ENCODE assay signal across 16 cellular contexts in genomic region chr5:72606525-72606924, GRCh38.
DNase-seq lines count a peak whose midpoint lies in the region; FAIRE-seq and TF ChIP-seq lines count a peak whose summit lies in the region.
"Had no signal": no experiment of that assay in that cellular context is flagged by ENCODE, and none has a peak within 500 bp of the region (broad histone marks: within the 10 kb centered on the region; RNA-seq: fewer than 3 reads in every experiment).

No MANE protein-coding gene starts in this region.

- no peak overlapping the region for H3K27ac ChIP-seq in keratinocyte (ENCODE audit: control insufficient read depth, insufficient read depth, low read length)
- H3K27ac ChIP-seq: BLaER1 had no signal

- H3K27ac Mint-ChIP-seq in brain: peak overlapping the region in 4 of 5 experiments; percentile 7 to 76 (median 56)
- H3K27ac Mint-ChIP-seq in type B pancreatic cell: peak overlapping the region; percentile 2
- H3K27ac Mint-ChIP-seq: HFFc6 had no signal

- no peaks in the 10 kb centered on the region for H3K79me2 ChIP-seq in keratinocyte (ENCODE audit: control insufficient read depth, insufficient read depth, low read length)

- H3K27me3 Mint-ChIP-seq in brain: no peaks in the 10 kb centered on the region
- peaks cover 3% of the 10 kb centered on the region for H3K27me3 Mint-ChIP-seq in type B pancreatic cell

- H3K9me3 Mint-ChIP-seq in brain: no peaks in the 10 kb centered on the region
- H3K9me3 Mint-ChIP-seq in type B pancreatic cell: no peaks in the 10 kb centered on the region
- H3K9me3 Mint-ChIP-seq: HFFc6 had no signal

- no peaks in the 10 kb centered on the region for H3K9me1 ChIP-seq in keratinocyte (ENCODE audit: control insufficient read depth, extremely low read depth, insufficient read depth, low read length)

- peaks cover 53% of the 10 kb centered on the region for H3K4me1 Mint-ChIP-seq in brain
- peaks cover 22% of the 10 kb centered on the region for H3K4me1 Mint-ChIP-seq in type B pancreatic cell (ENCODE audit: unreplicated experiment)

- H4K20me1 ChIP-seq in keratinocyte (ENCODE audit: control insufficient read depth, extremely low read depth, insufficient read depth, low read length): no peaks in the 10 kb centered on the region
- H4K20me1 ChIP-seq: BLaER1 had no signal

- peak; percentile 75 for FAIRE-seq in keratinocyte (lab: Jason Lieb, UNC)
- FAIRE-seq: GM19239 had no signal

- TF ChIP-seq CTCF in brain (conservative IDR thresholded peaks at IDR 0.05) (no peak), keratinocyte (optimal IDR thresholded peaks at IDR 0.05 in 1 of 3, IDR thresholded peaks at IDR 0.05 in 1 of 3, conservative IDR thresholded peaks at IDR 0.05 in 1 of 3; ENCODE audit: extremely low read depth in 1 of 3, insufficient read depth in 2 of 3, low read length in 3 of 3) (no peak), type B pancreatic cell (conservative IDR thresholded peaks at IDR 0.05) (no peak)

- peak overlapping the region; percentile 54 for H3K4me2 ChIP-seq in keratinocyte (ENCODE audit: control insufficient read depth, extremely low read depth, insufficient read depth, low read depth, low read length)
- H3K4me2 ChIP-seq: BLaER1 had no signal

- H3K36me3 Mint-ChIP-seq in brain (no peaks in the 10 kb centered on the region), type B pancreatic cell (no peaks in the 10 kb centered on the region)

- H3K9me3 ChIP-seq in keratinocyte (ENCODE audit: control insufficient read depth, low read depth, low read length): no peaks in the 10 kb centered on the region
- H3K9me3 ChIP-seq: BLaER1 had no signal

- no peak overlapping the region for H3K9ac ChIP-seq in keratinocyte (ENCODE audit: control insufficient read depth, extremely low read depth, insufficient read depth, low read length)
- H3K9ac ChIP-seq: BLaER1 had no signal

- dilution Hi-C loops in keratinocyte (cut with MboI; ENCODE audit: extremely low pct_ligation_motif_present, low sequenced_read_pairs): no loop called here

- H3K4me3 Mint-ChIP-seq in brain: no peak overlapping the region
- no peak overlapping the region for H3K4me3 Mint-ChIP-seq in type B pancreatic cell
- H3K4me3 Mint-ChIP-seq: HFFc6 had no signal

- H3K36me3 ChIP-seq in keratinocyte (ENCODE audit: control insufficient read depth in 2 of 2, extremely low read depth in 1 of 2, insufficient read depth in 2 of 2, low read length in 2 of 2): no peaks in the 10 kb centered on the region
- H3K36me3 ChIP-seq: BLaER1 had no signal

- H2AFZ ChIP-seq in keratinocyte (ENCODE audit: control insufficient read depth, low read length): peak overlapping the region; percentile 60

- peaks cover 27% of the 10 kb centered on the region for H3K4me1 ChIP-seq in keratinocyte (ENCODE audit: control insufficient read depth, extremely low read depth, insufficient read depth, low read length)
- H3K4me1 ChIP-seq: BLaER1 had no signal

- no peaks in the 10 kb centered on the region for H3K27me3 ChIP-seq in keratinocyte (ENCODE audit: control insufficient read depth, extremely low read depth, insufficient read depth, low read length)
- H3K27me3 ChIP-seq: BLaER1 had no signal

- DNase-seq in activated gamma-delta T cell (lab: John Stamatoyannopoulos, UW): peak; percentile 7
- DNase-seq in activated gamma-delta T cell treated with Interleukin-2 at 50 U/mL for 16 hours: no peak
- DNase-seq in keratinocyte (ENCODE audit: low read depth, low spot score): peak; percentile 38
- DNase-seq in type B pancreatic cell (ENCODE audit: extremely low spot score, unreplicated experiment): no peak
- DNase-seq in MV-4-11 (lab: John Stamatoyannopoulos, UW): no peak
- DNase-seq in NCI-H187 treated with DMSO at 0.1 percent for 48 hours (lab: John Stamatoyannopoulos, UW): no peak
- DNase-seq in mesenteric fat pad (ENCODE audit: low spot score): no peak
- DNase-seq: 8988T, AML-193, DMS53, GF-D8, HCEC 1CT, HFFc6 had no signal

- H3K4me3 ChIP-seq in keratinocyte (ENCODE audit: control insufficient read depth in 2 of 3, extremely low read depth in 1 of 3, insufficient read depth in 2 of 3, low read depth in 1 of 3, low read length in 3 of 3): no peak overlapping the region
- H3K4me3 ChIP-seq: BLaER1 had no signal

Comparison
In these comparisons a context has a peak if more than half of its experiments do, and no peak if none do; other contexts are left out.
1. DNase-seq: peak in activated gamma-delta T cell (single experiment) and keratinocyte (single experiment); none in activated gamma-delta T cell treated with Interleukin-2 at 50 U/mL for 16 hours (single experiment), type B pancreatic cell (single experiment), MV-4-11 (single experiment), NCI-H187 treated with DMSO at 0.1 percent for 48 hours (single experiment) and mesenteric fat pad (single experiment).